Comparison of ENCODE assay signal across 7 cellular contexts in genomic region chrX:135596495-135596894, GRCh38.
DNase-seq lines count a peak whose midpoint lies in the region; TF ChIP-seq lines count a peak whose summit lies in the region.

No MANE protein-coding gene starts in this region.

- intact Hi-C loops in ascending aorta (cut with DNase I) = no loop called here
- intact Hi-C loops in lower leg skin (cut with DNase I; ENCODE audit: low total_unique reads) = no loop called here

- WGBS in lower leg skin, 2 donors = 59 to 63% methylated on average over 18 of the region's 18 CpGs

- H3K4me3 ChIP-seq in GM12865 (ENCODE audit: low read depth, low read length) = no peak overlapping the region
- no peak overlapping the region for H3K4me3 ChIP-seq in ascending aorta
- H3K4me3 ChIP-seq in kidney epithelial cell (ENCODE audit: low read depth, low read length) = no peak overlapping the region
- no peak overlapping the region for H3K4me3 ChIP-seq in lower leg skin (ENCODE audit: low read depth, poor library complexity, severe bottlenecking)

- no peak overlapping the region for H3K27ac ChIP-seq in ascending aorta

- DNase-seq in GM12865 (ENCODE audit: low read depth) (peak; percentile 27), KG1 (lab: John Stamatoyannopoulos, UW) (peak; percentile 2), SKM-1 treated with dmso at 0.1 percent for 144 hours (lab: John Stamatoyannopoulos, UW; ENCODE audit: unreplicated experiment) (peak; percentile 18), ascending aorta (ENCODE audit: low spot score in 2 of 2) (no peak), kidney epithelial cell (ENCODE audit: low read depth) (no peak), lower leg skin (ENCODE audit: low spot score in 2 of 2) (no peak)
- DNase-seq in stimulated activated CD8-positive, alpha-beta memory T cell treated with anti-CD3 and anti-CD28 coated beads, Interleukin-7, amount 100 ng/mL, for 24 hours (ENCODE audit: low read depth) = peak; percentile 5

- no peaks in the 10 kb centered on the region for H3K4me1 ChIP-seq in ascending aorta

- no peaks in the 10 kb centered on the region for H3K9me3 ChIP-seq in ascending aorta

- no peak for TF ChIP-seq POLR2A in lower leg skin (IDR thresholded peaks at IDR 0.05)

- TF ChIP-seq CTCF in GM12865 (IDR thresholded peaks at IDR 0.05; ENCODE audit: insufficient read depth, low read depth, low read length, missing control alignments) (peak; percentile 49), ascending aorta (IDR thresholded peaks at IDR 0.05) (peak in 2 of 3 experiments; percentile 27 to 30), kidney epithelial cell (IDR thresholded peaks at IDR 0.05; ENCODE audit: insufficient read depth, low read length, poor library complexity, severe bottlenecking) (peak; percentile 63), lower leg skin (IDR thresholded peaks at IDR 0.05) (no peak)

- no peaks in the 10 kb centered on the region for H3K27me3 ChIP-seq in ascending aorta
- H3K27me3 ChIP-seq in kidney epithelial cell (ENCODE audit: control insufficient read depth, insufficient read depth, low read length) = no peaks in the 10 kb centered on the region

- no peaks in the 10 kb centered on the region for H3K36me3 ChIP-seq in ascending aorta
- no peaks in the 10 kb centered on the region for H3K36me3 ChIP-seq in kidney epithelial cell (ENCODE audit: control insufficient read depth, insufficient read depth, low read length)

Comparison
In these comparisons a context has a peak if more than half of its experiments do, and no peak if none do; other contexts are left out.
1. DNase-seq: peak in GM12865 (single experiment), KG1 (single experiment), SKM-1 treated with dmso at 0.1 percent for 144 hours (single experiment) and stimulated activated CD8-positive, alpha-beta memory T cell treated with anti-CD3 and anti-CD28 coated beads, Interleukin-7, amount 100 ng/mL, for 24 hours (single experiment); none in ascending aorta (0 of 2), kidney epithelial cell (single experiment) and lower leg skin (0 of 2).
2. CTCF ChIP-seq: peak in GM12865 (single experiment), ascending aorta (2 of 3) and kidney epithelial cell (single experiment); none in lower leg skin (0 of 3).